In the genomic region with DNA sequence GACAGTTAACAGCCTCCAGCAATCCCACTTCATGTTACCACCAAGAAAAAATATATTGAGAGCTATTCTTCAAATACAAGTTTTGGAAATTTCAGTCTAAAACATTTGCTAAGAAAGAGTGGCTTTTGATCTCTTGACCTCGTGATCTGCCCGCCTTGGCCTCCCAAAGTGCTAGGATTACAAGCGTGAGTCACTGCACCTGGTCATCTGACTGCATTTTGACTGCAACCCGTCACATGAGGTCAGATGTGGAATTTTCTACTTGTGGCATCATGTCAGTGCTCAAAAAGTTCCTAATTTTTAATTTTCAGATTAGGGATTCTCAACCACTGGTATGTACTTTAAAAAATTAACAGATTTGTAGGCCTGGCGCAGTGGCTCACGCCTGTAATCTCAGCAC, we compare ENCODE assay signal across 24 cellular contexts.
"Had no signal": no experiment of that assay in that cellular context is flagged by ENCODE, and none has a peak within 500 bp of the region (broad histone marks: within the 10 kb centered on the region; RNA-seq: fewer than 3 reads in every experiment).

No MANE protein-coding gene starts in this region.

- H3K9me3 ChIP-seq: left lung, lower lobe of right lung, ovary, right atrium auricular region, tibial nerve, upper lobe of left lung, vagina had no signal

- H3K27me3 ChIP-seq: left lung, ovary, right atrium auricular region, tibial nerve, upper lobe of left lung, vagina had no signal

- H3K27ac ChIP-seq: left lung, lower lobe of right lung, ovary, right atrium auricular region, skin epidermis, tibial nerve, upper lobe of left lung, vagina had no signal

- ATAC-seq: left colon; left lung; lower lobe of right lung; naive thymus-derived CD4-positive, alpha-beta T cell; natural killer cell treated with Interleukin-12 subunit alpha and Interleukin-12 subunit beta and Interleukin-15 and Interleukin-18, amount 100 ng/mL, for 72 hours; sciatic nerve; stimulated activated memory B cell treated with anti-CD40 and anti-IgM and Interleukin-4, amounts not matched to agents 10 μg/mL and 1 μg/mL and 100 μg/mL, for 72 hours; stimulated activated naive CD8-positive, alpha-beta T cell treated with anti-CD3 and anti-CD28 coated beads, Interleukin-15, amount 100 ng/mL, for 72 hours had no signal

- FAIRE-seq: islet of Langerhans, kidney had no signal

- H3K4me1 ChIP-seq: left lung, lower lobe of right lung, right atrium auricular region, tibial nerve, vagina had no signal

- DNase-seq: hippocampal formation; immature natural killer cell; kidney; left colon; left lung; lower lobe of right lung; mammary epithelial cell; mesenchymal stem cell; naive thymus-derived CD4-positive, alpha-beta T cell; ovary; stimulated activated CD4-positive, alpha-beta T cell treated with anti-CD3 and anti-CD28 coated beads, Interleukin-4, amount 100 ng/mL, for 24 hours; stimulated activated CD8-positive, alpha-beta memory T cell treated with anti-CD3 and anti-CD28 coated beads, Interleukin-4, amount 100 ng/mL, for 48 hours; stimulated activated naive CD4-positive, alpha-beta T cell treated with Interleukin-2 at 50 U/mL for 16 hours; stimulated activated naive CD8-positive, alpha-beta T cell treated with anti-CD3 and anti-CD28 coated beads, Interleukin-15, amount 100 ng/mL, for 72 hours; substantia nigra; upper lobe of left lung had no signal

- H3K36me3 ChIP-seq: ovary had no signal

- H3K4me3 ChIP-seq: left lung, lower lobe of right lung, ovary, right atrium auricular region, skin epidermis, tibial nerve, upper lobe of left lung, vagina had no signal
